ENCODE assay signal across 8 cellular contexts in the genomic region with DNA sequence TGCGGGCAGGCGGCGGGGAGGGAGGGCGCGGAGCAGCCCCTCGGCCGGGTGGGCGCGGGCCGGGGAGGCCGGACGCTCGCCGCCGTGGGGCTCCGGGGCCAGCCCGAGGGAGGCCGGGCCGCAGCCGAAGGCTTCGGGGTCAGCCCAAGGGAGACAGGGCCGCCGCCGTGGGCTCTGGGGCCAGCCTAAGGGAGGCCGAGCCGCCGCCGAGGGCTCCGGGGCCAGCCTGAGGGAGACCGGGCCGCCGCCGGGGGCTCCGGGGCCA. TPM values are rescaled to one million over a fixed set of nuclear protein-coding genes. Genes with fewer than 3 reads are reported as not detected.
DNase-seq lines count a peak whose midpoint lies in the region; ATAC-seq and TF ChIP-seq lines count a peak whose summit lies in the region.

No MANE protein-coding gene starts in this region.

- H3K4me3 ChIP-seq in breast epithelium (peak overlapping the region; percentile 99 to 100 (median 100)), lower lobe of right lung (peak overlapping the region; percentile 92), vagina (peak overlapping the region; percentile 96 to 100)

- H3K27ac ChIP-seq in breast epithelium: peak overlapping the region; percentile 99 to 100
- peak overlapping the region; percentile 98 for H3K27ac ChIP-seq in lower lobe of right lung
- H3K27ac ChIP-seq in vagina: peak overlapping the region; percentile 100

- ATAC-seq in Right ventricle myocardium inferior (peak; percentile 10), Right ventricle myocardium superior (ENCODE audit: poor library complexity) (no peak), lower lobe of right lung (peak; percentile 43 to 54), GM18873 (IDR thresholded peaks at IDR 0.05; ENCODE audit: low FRiP score, unreplicated experiment) (no peak)

- H3K4me1 ChIP-seq in breast epithelium (peaks cover 0 to 9% of the 10 kb centered on the region in 2 donors), lower lobe of right lung (peaks cover 30% of the 10 kb centered on the region), vagina (peaks cover 46% of the 10 kb centered on the region)

- intact Hi-C loops in Right ventricle myocardium inferior (cut with DNase I): loop anchor here (2.0 to 5.0 kb wide), 4 partner anchors 62 to 205 kb away; no protein-coding TSS in a partner anchor
- intact Hi-C loops in Right ventricle myocardium superior (cut with DNase I): loop anchor here (5.0 kb wide), 2 partner anchors 60 to 80 kb away; no protein-coding TSS in a partner anchor
- intact Hi-C loops in breast epithelium (cut with DNase I; ENCODE audit: low total_unique reads): no loop called here
- intact Hi-C loops in lower lobe of right lung (cut with DNase I): no loop called here
- intact Hi-C loops in vagina (cut with DNase I): loop anchor here (1.0 to 10.0 kb wide), 2 partner anchors 66 to 92 kb away; a partner anchor contains a TSS

- DNase-seq in Right ventricle myocardium inferior (ENCODE audit: missing footprints) (no peak), Right ventricle myocardium superior (no peak), breast epithelium (ENCODE audit: low spot score in 2 of 2) (no peak), lower lobe of right lung (no peak), vagina (ENCODE audit: extremely low spot score in 2 of 2) (no peak), ecto neural progenitor cell (ENCODE audit: low spot score) (no peak)
- no peak for DNase-seq in stimulated activated CD4-positive, alpha-beta T cell treated with anti-CD3 and anti-CD28 coated beads, Interleukin-1b, Interleukin-23, amount 100 ng/mL, for 48 hours

- TF ChIP-seq POLR2A in breast epithelium (IDR thresholded peaks at IDR 0.05) (no peak), vagina (IDR thresholded peaks at IDR 0.05) (no peak)

- no peak for TF ChIP-seq CTCF in breast epithelium (IDR thresholded peaks at IDR 0.05)
- no peak for TF ChIP-seq CTCF in lower lobe of right lung (IDR thresholded peaks at IDR 0.05)
- TF ChIP-seq CTCF in vagina (IDR thresholded peaks at IDR 0.05): no peak

- H3K36me3 ChIP-seq in breast epithelium (no peaks in the 10 kb centered on the region), lower lobe of right lung (peaks cover 7% of the 10 kb centered on the region), vagina (no peaks in the 10 kb centered on the region)

- no peaks in the 10 kb centered on the region for H3K27me3 ChIP-seq in breast epithelium
- no peaks in the 10 kb centered on the region for H3K27me3 ChIP-seq in lower lobe of right lung (ENCODE audit: low read depth)
- H3K27me3 ChIP-seq in vagina: no peaks in the 10 kb centered on the region

- H3K9me3 ChIP-seq in breast epithelium (no peaks in the 10 kb centered on the region), lower lobe of right lung (no peaks in the 10 kb centered on the region), vagina (no peaks in the 10 kb centered on the region)

RNA-seq across cellular contexts. Expression of a gene that starts 0.3 kb away (rescaled TPM):
- 72.1 TPM for total RNA-seq in Right ventricle myocardium inferior
- 75.0 TPM for total RNA-seq in Right ventricle myocardium superior
- total RNA-seq in breast epithelium: 10 to 100 TPM; 31.5 to 40.8 (median 31.7) TPM
- 28.1 TPM for total RNA-seq in lower lobe of right lung
- total RNA-seq in vagina: 29.0 TPM

Comparison
In these comparisons a context has a peak if more than half of its experiments do, and no peak if none do; other contexts are left out.
1. ATAC-seq: peak in Right ventricle myocardium inferior (single experiment) and lower lobe of right lung (2 of 2); none in Right ventricle myocardium superior (single experiment) and GM18873 (single experiment).
2. intact Hi-C loops: an anchor here in Right ventricle myocardium inferior (2.0 to 5.0 kb wide), Right ventricle myocardium superior (5.0 kb wide) and vagina (1.0 to 10.0 kb wide); none called in breast epithelium and lower lobe of right lung.
3. Peak in every context shown above with its lines, with median percentiles within 50 percentile points of each other: H3K27ac ChIP-seq and H3K4me3 ChIP-seq.